Comparison of ENCODE assay signal across 18 cellular contexts in genomic region chr22:47294222-47294532, GRCh38.
DNase-seq lines count a peak whose midpoint lies in the region; TF ChIP-seq lines count a peak whose summit lies in the region.
"Had no signal": no experiment of that assay in that cellular context is flagged by ENCODE, and none has a peak within 500 bp of the region (broad histone marks: within the 10 kb centered on the region; RNA-seq: fewer than 3 reads in every experiment).

No MANE protein-coding gene starts in this region.

- peaks cover 7% of the 10 kb centered on the region; the same call in 1 of the 2 replicates for H3K36me3 Mint-ChIP-seq in HFFc6 (ENCODE audit: low read depth)
- H3K36me3 Mint-ChIP-seq in activated naive CD4-positive, alpha-beta T cell treated with anti-CD3 and anti-CD28 coated beads, Interleukin-2, amount 10 ng/mL, durations not matched to agents 7 days and 5 days, result no peaks in the 10 kb centered on the region
- H3K36me3 Mint-ChIP-seq: natural killer cell had no signal

- TF ChIP-seq CTCF in AG10803 (conservative IDR thresholded peaks at IDR 0.05; ENCODE audit: low read length) (no peak), HFFc6 (IDR thresholded peaks at IDR 0.05) (no peak), astrocyte of the spinal cord (IDR thresholded peaks at IDR 0.05; ENCODE audit: low read depth, low read length) (no peak)

- peaks cover 3% of the 10 kb centered on the region for H3K27me3 Mint-ChIP-seq in HFFc6 (ENCODE audit: insufficient read depth)
- H3K27me3 Mint-ChIP-seq in activated naive CD4-positive, alpha-beta T cell treated with anti-CD3 and anti-CD28 coated beads, Interleukin-2, amount 10 ng/mL, durations not matched to agents 7 days and 5 days, result peaks cover 3% of the 10 kb centered on the region

- H3K4me3 Mint-ChIP-seq in HFFc6, result no peak overlapping the region
- no peak overlapping the region for H3K4me3 Mint-ChIP-seq in activated naive CD4-positive, alpha-beta T cell treated with anti-CD3 and anti-CD28 coated beads, Interleukin-2, amount 10 ng/mL, durations not matched to agents 7 days and 5 days
- H3K4me3 Mint-ChIP-seq: B cell, H9, natural killer cell had no signal

- peak; percentile 70 for DNase-seq in AG10803 (ENCODE audit: low read depth)
- peak; percentile 32 for DNase-seq in HFFc6
- peak; percentile 76 for DNase-seq in astrocyte of the spinal cord (ENCODE audit: low read depth, low spot score)
- DNase-seq in myocyte (ENCODE audit: low read depth), result peak; percentile 47
- DNase-seq in iPS-NIHi7 (ENCODE audit: extremely low spot score), result no peak
- no peak for DNase-seq in SIG-M5 (lab: John Stamatoyannopoulos, UW)
- DNase-seq in activated naive CD4-positive, alpha-beta T cell treated with anti-CD3 and anti-CD28 coated beads, Interleukin-2, amount 10 ng/mL, durations not matched to agents 7 days and 5 days, result no peak
- no peak for DNase-seq in GDM1 (lab: John Stamatoyannopoulos, UW)
- DNase-seq: activated effector memory CD4-positive, alpha-beta T cell treated with anti-CD3 and anti-CD28 coated beads, Interleukin-2, amount 50 U/mL, for 16 hours; aorta; H9; lower lobe of right lung; natural killer cell; NCI-H1092; stimulated activated CD4-positive, alpha-beta T cell treated with anti-CD3 and anti-CD28 coated beads, Interleukin-4, amount 100 ng/mL, for 24 hours; transverse colon had no signal

- in situ Hi-C loops in astrocyte of the spinal cord (cut with HindIII; ENCODE audit: low sequenced_read_pairs), result no loop called here

- H3K4me1 Mint-ChIP-seq in HFFc6 (ENCODE audit: low read depth), result peaks cover 12% of the 10 kb centered on the region; the same call in 1 of the 2 replicates
- H3K4me1 Mint-ChIP-seq in activated naive CD4-positive, alpha-beta T cell treated with anti-CD3 and anti-CD28 coated beads, Interleukin-2, amount 10 ng/mL, durations not matched to agents 7 days and 5 days, result no peaks in the 10 kb centered on the region
- H3K4me1 Mint-ChIP-seq: B cell, H9, natural killer cell had no signal

- H3K4me3 ChIP-seq in AG10803 (ENCODE audit: low read length), result no peak overlapping the region
- no peak overlapping the region for H3K4me3 ChIP-seq in astrocyte of the spinal cord (ENCODE audit: low read depth, low read length)
- H3K4me3 ChIP-seq: esophagus muscularis mucosa, lower lobe of right lung, transverse colon had no signal

- H3K9me3 Mint-ChIP-seq in HFFc6, result peaks cover 51% of the 10 kb centered on the region
- H3K9me3 Mint-ChIP-seq in activated naive CD4-positive, alpha-beta T cell treated with anti-CD3 and anti-CD28 coated beads, Interleukin-2, amount 10 ng/mL, durations not matched to agents 7 days and 5 days, result no peaks in the 10 kb centered on the region
- H3K9me3 Mint-ChIP-seq: natural killer cell had no signal

- H3K27ac Mint-ChIP-seq in HFFc6, result no peak overlapping the region
- no peak overlapping the region for H3K27ac Mint-ChIP-seq in activated naive CD4-positive, alpha-beta T cell treated with anti-CD3 and anti-CD28 coated beads, Interleukin-2, amount 10 ng/mL, durations not matched to agents 7 days and 5 days
- H3K27ac Mint-ChIP-seq: B cell, H9, natural killer cell had no signal

- CTCF ChIA-PET in activated naive CD4-positive, alpha-beta T cell treated with anti-CD3 and anti-CD28 coated beads, Interleukin-2, amount 10 ng/mL, durations not matched to agents 7 days and 5 days (lab: Charles Lee), result no interaction called here

Comparison
In these comparisons a context has a peak if more than half of its experiments do, and no peak if none do; other contexts are left out.
1. DNase-seq: peak in AG10803 (single experiment), HFFc6 (single experiment), astrocyte of the spinal cord (single experiment) and myocyte (single experiment); none in iPS-NIHi7 (single experiment), SIG-M5 (single experiment), activated naive CD4-positive, alpha-beta T cell treated with anti-CD3 and anti-CD28 coated beads, Interleukin-2, amount 10 ng/mL, durations not matched to agents 7 days and 5 days (single experiment) and GDM1 (single experiment).